ENCODE assay signal across 3 cellular contexts in the genomic region with DNA sequence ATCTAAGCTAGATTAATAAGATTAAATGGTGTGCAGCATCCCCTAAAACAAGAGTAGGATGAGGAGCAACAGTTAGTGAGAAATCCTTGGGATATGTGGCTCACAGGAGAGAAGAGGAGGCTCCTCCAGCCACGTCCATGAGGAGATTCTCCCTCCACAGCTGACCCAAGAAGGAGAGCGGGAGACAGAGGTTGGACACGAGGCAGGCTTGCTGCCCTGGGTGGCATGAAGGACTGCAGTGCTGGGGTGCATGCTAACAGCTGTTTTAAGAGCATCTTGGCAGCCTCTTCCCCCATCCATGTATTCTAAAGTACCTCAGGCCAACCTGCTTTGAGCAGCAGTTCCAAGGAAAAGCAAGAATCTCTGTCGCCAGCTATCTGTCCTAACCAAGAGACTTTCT.
"Had no signal": no experiment of that assay in that cellular context is flagged by ENCODE, and none has a peak within 500 bp of the region (broad histone marks: within the 10 kb centered on the region; RNA-seq: fewer than 3 reads in every experiment).

No MANE protein-coding gene starts in this region.

- ATAC-seq: GM12878 had no signal

- DNase-seq: GDM1, GF-D8 had no signal

- H3K4me3 ChIP-seq: GM12878 had no signal
